In genomic region chr15:69193948-69194827, GRCh38 we compare ENCODE assay signal across 15 cellular contexts. TPM values are rescaled to one million over a fixed set of nuclear protein-coding genes. Genes with fewer than 3 reads are reported as not detected.
DNase-seq lines count a peak whose midpoint lies in the region; ATAC-seq and TF ChIP-seq lines count a peak whose summit lies in the region.
"Had no signal": no experiment of that assay in that cellular context is flagged by ENCODE, and none has a peak within 500 bp of the region (broad histone marks: within the 10 kb centered on the region; RNA-seq: fewer than 3 reads in every experiment).

No MANE protein-coding gene starts in this region.

- H3K36me3 ChIP-seq in ACC112 (ENCODE audit: insufficient read depth, low read length): no peaks in the 10 kb centered on the region; the same call in 1 of the 2 replicates
- peaks cover 0 to 5% (median 2%) of the 10 kb centered on the region in 4 donors for H3K36me3 ChIP-seq in esophagus muscularis mucosa

- peaks cover 0 to 9% (median 0%) of the 10 kb centered on the region in 4 donors for H3K9me3 ChIP-seq in esophagus muscularis mucosa

- no peak overlapping the region for H3K4me3 ChIP-seq in ACC112 (ENCODE audit: low read depth, low read length)
- H3K4me3 ChIP-seq in esophagus muscularis mucosa: no peak overlapping the region

- no peak for TF ChIP-seq POLR2A in esophagus muscularis mucosa (IDR thresholded peaks at IDR 0.05; ENCODE audit: low read depth)

- H3K27ac Mint-ChIP-seq in nephron: peak overlapping the region; percentile 51 to 76 (median 67)
- H3K27ac Mint-ChIP-seq: activated CD4-positive, alpha-beta memory T cell treated with anti-CD3 and anti-CD28 coated beads, Interleukin-2, amount 10 ng/mL, durations not matched to agents 7 days and 5 days; activated naive CD8-positive, alpha-beta T cell; naive thymus-derived CD4-positive, alpha-beta T cell; stimulated activated naive CD8-positive, alpha-beta T cell treated with anti-CD3 and anti-CD28 coated beads, Interleukin-15, amount 100 ng/mL, for 72 hours had no signal

- ATAC-seq in HG02870 (IDR thresholded peaks at IDR 0.05; ENCODE audit: unreplicated experiment) (no peak), HG02885 (IDR thresholded peaks at IDR 0.05; ENCODE audit: poor library complexity, unreplicated experiment) (no peak), GM18517 (IDR thresholded peaks at IDR 0.05; ENCODE audit: unreplicated experiment) (no peak)
- ATAC-seq: naive thymus-derived CD4-positive, alpha-beta T cell; stimulated activated naive CD8-positive, alpha-beta T cell treated with anti-CD3 and anti-CD28 coated beads, Interleukin-15, amount 100 ng/mL, for 72 hours had no signal

- H3K36me3 Mint-ChIP-seq in nephron (ENCODE audit: low read depth): peaks cover 35% of the 10 kb centered on the region

- intact Hi-C loops in esophagus muscularis mucosa (cut with DNase I): no loop called here

- peaks cover 13% of the 10 kb centered on the region for H3K9me3 Mint-ChIP-seq in nephron

- DNase-seq in M059J (ENCODE audit: low read depth) (peak; percentile 52), esophagus muscularis mucosa (ENCODE audit: extremely low spot score) (no peak), retina (no peak)
- DNase-seq: activated CD4-positive, alpha-beta memory T cell treated with anti-CD3 and anti-CD28 coated beads, Interleukin-2, amount 10 ng/mL, durations not matched to agents 7 days and 5 days; naive thymus-derived CD4-positive, alpha-beta T cell; NCI-H2081 treated with DMSO at 0.1 percent for 48 hours; NK-92 treated with Interleukin-12 subunit alpha and Interleukin-12 subunit beta, amount 100 ng/mL, for 24 hours; stimulated activated naive CD8-positive, alpha-beta T cell treated with anti-CD3 and anti-CD28 coated beads, Interleukin-15, amount 100 ng/mL, for 72 hours; T-helper 1 cell had no signal

- H3K27me3 ChIP-seq in ACC112 (ENCODE audit: insufficient read depth, low read length): no peaks in the 10 kb centered on the region
- no peaks in the 10 kb centered on the region for H3K27me3 ChIP-seq in esophagus muscularis mucosa

- 24% methylated on average over 2 of the region's 2 CpGs for WGBS in esophagus muscularis mucosa

- no peaks in the 10 kb centered on the region for H3K27me3 Mint-ChIP-seq in nephron (ENCODE audit: low read depth)
- H3K27me3 Mint-ChIP-seq: activated CD4-positive, alpha-beta memory T cell treated with anti-CD3 and anti-CD28 coated beads, Interleukin-2, amount 10 ng/mL, durations not matched to agents 7 days and 5 days; activated naive CD8-positive, alpha-beta T cell; stimulated activated naive CD8-positive, alpha-beta T cell treated with anti-CD3 and anti-CD28 coated beads, Interleukin-15, amount 100 ng/mL, for 72 hours had no signal

- no peak for TF ChIP-seq CTCF in esophagus muscularis mucosa (IDR thresholded peaks at IDR 0.05)
- no peak for TF ChIP-seq CTCF in nephron (IDR thresholded peaks at IDR 0.05; ENCODE audit: unreplicated experiment in 3 of 3)

- H2AFZ ChIP-seq in ACC112 (ENCODE audit: low read length, unreplicated experiment): peak overlapping the region; percentile 29

- H3K27ac ChIP-seq in ACC112 (ENCODE audit: low read depth, low read length) (0 out of 2 replicates have a peak overlapping the region, but pooled peaks have one; percentile 3), esophagus muscularis mucosa (replicated peaks in 1 of 4) (peak overlapping the region in 3 of 4 donors; percentile 23 to 62 (median 44))

- TF ChIP-seq EP300 in esophagus muscularis mucosa (IDR thresholded peaks at IDR 0.05): no peak

- no peak overlapping the region for H3K4me3 Mint-ChIP-seq in nephron
- H3K4me3 Mint-ChIP-seq: activated CD4-positive, alpha-beta memory T cell treated with anti-CD3 and anti-CD28 coated beads, Interleukin-2, amount 10 ng/mL, durations not matched to agents 7 days and 5 days; activated naive CD8-positive, alpha-beta T cell; naive thymus-derived CD4-positive, alpha-beta T cell; stimulated activated naive CD8-positive, alpha-beta T cell treated with anti-CD3 and anti-CD28 coated beads, Interleukin-15, amount 100 ng/mL, for 72 hours had no signal

- H3K4me1 Mint-ChIP-seq in nephron: peaks cover 25% of the 10 kb centered on the region
- H3K4me1 Mint-ChIP-seq: activated CD4-positive, alpha-beta memory T cell treated with anti-CD3 and anti-CD28 coated beads, Interleukin-2, amount 10 ng/mL, durations not matched to agents 7 days and 5 days had no signal

- no peaks in the 10 kb centered on the region for H3K79me2 ChIP-seq in ACC112 (ENCODE audit: control insufficient read depth, insufficient read depth, low read length, unreplicated experiment)

- H3K4me1 ChIP-seq in ACC112 (ENCODE audit: control insufficient read depth, insufficient read depth, low read length, unreplicated experiment) (peaks cover 23% of the 10 kb centered on the region), esophagus muscularis mucosa (peaks cover 22 to 28% (median 26%) of the 10 kb centered on the region in 4 donors)

RNA-seq across cellular contexts. Expression of gene GLCE, which starts 33.8 kb away (rescaled TPM):
- 14.7 and 15.5 TPM in 2 replicates for total RNA-seq in M059J (2014; rRNA removed; shearing (Covaris generic))
- 10 to 100 TPM in 1 of 4 donors, 1 to 10 TPM in 3; 9.6 to 13.2 (median 9.8) TPM for total RNA-seq in esophagus muscularis mucosa
